In genomic region chr20:62426059-62426348, GRCh38 we compare ENCODE assay signal across 2 cellular contexts.
TF ChIP-seq lines count a peak whose summit lies in the region.

No MANE protein-coding gene starts in this region.

TF ChIP-seq in HEK293, 187 proteins besides CTCF, POLR2A, EP300 and RAD21:
- TF ChIP-seq OSR2 (tag by site-specific recombination; IDR thresholded peaks at IDR 0.05): 0 out of 2 replicates have a peak, but pooled peaks have one; percentile 55

TF ChIP-seq in HepG2, 621 proteins besides CTCF, POLR2A, EP300 and RAD21:
- TF ChIP-seq CENPT (CRISPR knock-in tag; IDR thresholded peaks at IDR 0.05; ENCODE audit: low read depth): 0 out of 2 replicates have a peak, but pooled peaks have one; percentile 65
